In the genomic region with DNA sequence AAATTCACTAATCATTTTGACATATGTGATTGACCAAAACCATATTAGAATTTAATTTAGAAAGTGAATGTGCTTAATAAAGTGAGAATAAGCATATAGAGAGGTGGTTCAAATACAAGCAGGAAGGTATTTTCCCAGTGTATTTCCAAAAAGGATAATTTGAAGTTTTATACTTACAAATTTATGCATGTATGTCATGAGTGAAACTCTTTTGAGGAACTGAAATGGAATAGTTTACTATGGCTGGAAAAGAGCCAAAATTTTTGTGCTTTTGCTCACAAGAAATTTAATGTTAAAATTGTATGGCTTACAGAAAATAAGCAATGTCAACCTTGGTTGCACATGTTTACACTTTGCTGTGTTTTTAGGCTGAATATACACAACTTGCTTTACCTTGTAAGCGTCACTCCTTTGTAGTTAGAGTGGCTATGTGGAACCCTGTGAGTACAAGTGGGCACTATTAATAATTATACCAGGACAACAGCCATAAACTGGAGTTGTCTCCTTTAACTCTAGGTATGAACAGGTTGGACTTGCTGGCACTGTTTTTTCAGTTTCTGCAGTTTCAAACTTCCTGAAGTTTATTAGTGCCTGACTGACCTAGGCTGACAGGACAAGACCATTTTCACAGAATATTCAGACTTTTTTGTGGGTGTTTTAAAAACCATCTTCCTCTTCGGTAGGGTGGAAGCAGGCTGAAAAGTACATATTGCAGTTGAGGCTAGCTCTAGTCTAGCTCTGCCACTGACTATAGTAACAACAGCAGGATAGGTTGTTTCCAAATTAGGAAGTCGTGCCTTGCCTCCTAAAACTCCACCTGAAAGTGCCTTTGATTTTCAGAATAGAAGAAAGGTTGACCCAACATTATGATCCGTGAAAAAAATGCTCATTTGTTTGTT, we compare ENCODE assay signal across 1 cellular context.
TF ChIP-seq lines count a peak whose summit lies in the region.

No MANE protein-coding gene starts in this region.

TF ChIP-seq in GM12878, 131 proteins besides CTCF, POLR2A, EP300 and RAD21 (continued from another document):
- TF ChIP-seq, protein P1, sequence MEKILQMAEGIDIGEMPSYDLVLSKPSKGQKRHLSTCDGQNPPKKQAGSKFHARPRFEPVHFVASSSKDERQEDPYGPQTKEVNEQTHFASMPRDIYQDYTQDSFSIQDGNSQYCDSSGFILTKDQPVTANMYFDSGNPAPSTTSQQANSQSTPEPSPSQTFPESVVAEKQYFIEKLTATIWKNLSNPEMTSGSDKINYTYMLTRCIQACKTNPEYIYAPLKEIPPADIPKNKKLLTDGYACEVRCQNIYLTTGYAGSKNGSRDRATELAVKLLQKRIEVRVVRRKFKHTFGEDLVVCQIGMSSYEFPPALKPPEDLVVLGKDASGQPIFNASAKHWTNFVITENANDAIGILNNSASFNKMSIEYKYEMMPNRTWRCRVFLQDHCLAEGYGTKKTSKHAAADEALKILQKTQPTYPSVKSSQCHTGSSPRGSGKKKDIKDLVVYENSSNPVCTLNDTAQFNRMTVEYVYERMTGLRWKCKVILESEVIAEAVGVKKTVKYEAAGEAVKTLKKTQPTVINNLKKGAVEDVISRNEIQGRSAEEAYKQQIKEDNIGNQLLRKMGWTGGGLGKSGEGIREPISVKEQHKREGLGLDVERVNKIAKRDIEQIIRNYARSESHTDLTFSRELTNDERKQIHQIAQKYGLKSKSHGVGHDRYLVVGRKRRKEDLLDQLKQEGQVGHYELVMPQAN (conservative IDR thresholded peaks at IDR 0.05) = no peak
- TF ChIP-seq EZH2 (IDR thresholded peaks at IDR 0.05; ENCODE audit: borderline replicate concordance, control insufficient read depth, low read depth, low read length) (no peak), ETV6 (conservative IDR thresholded peaks at IDR 0.05 in 1 of 2, IDR thresholded peaks at IDR 0.05 in 1 of 2; ENCODE audit: borderline replicate concordance in 1 of 2, low read depth in 1 of 2) (no peak), MTA2 (IDR thresholded peaks at IDR 0.05; ENCODE audit: low read depth) (peak; percentile 40; the same call in 1 of the 2 replicates), IKZF2 (IDR thresholded peaks at IDR 0.05) (peak in 1 of 2 experiments; percentile 71; a peak in 1 of 4 replicates), PRDM15 (CRISPR knock-in tag; IDR thresholded peaks at IDR 0.05) (no peak), IRF4 (IDR thresholded peaks at IDR 0.05; ENCODE audit: low read depth, low read length) (0 out of 2 replicates have a peak, but pooled peaks have one; percentile 7), CREM (IDR thresholded peaks at IDR 0.05; ENCODE audit: low read depth) (0 out of 2 replicates have a peak, but pooled peaks have one; percentile 23), POLR2AphosphoS2 (IDR thresholded peaks at IDR 0.05; ENCODE audit: low read depth, low read length) (no peak), RFX5 (IDR thresholded peaks at IDR 0.05; ENCODE audit: low read depth, low read length) (no peak), HDAC6 (IDR thresholded peaks at IDR 0.05; ENCODE audit: unreplicated experiment) (no peak), ZSCAN29 (IDR thresholded peaks at IDR 0.05) (no peak), WRNIP1 (IDR thresholded peaks at IDR 0.05; ENCODE audit: borderline replicate concordance, low read depth, low read length) (no peak), DPF2 (IDR thresholded peaks at IDR 0.05) (peak; percentile 48; the same call in 1 of the 2 replicates), NRF1 (conservative IDR thresholded peaks at IDR 0.05; ENCODE audit: low read depth, low read length) (no peak), EED (IDR thresholded peaks at IDR 0.05; ENCODE audit: low read depth) (peak; percentile 28; the same call in 1 of the 2 replicates), MXI1 (IDR thresholded peaks at IDR 0.05; ENCODE audit: low read depth, low read length) (no peak), RUNX3 (IDR thresholded peaks at IDR 0.05; ENCODE audit: low read length) (peak; percentile 24; the same call in 1 of the 2 replicates), SKIL (IDR thresholded peaks at IDR 0.05; ENCODE audit: low read depth, poor library complexity, severe bottlenecking) (peak; percentile 19), SMAD1 (IDR thresholded peaks at IDR 0.05; ENCODE audit: low read depth, partially characterized antibody) (peak; percentile 87), EGR1 (IDR thresholded peaks at IDR 0.05; ENCODE audit: borderline replicate concordance in 1 of 2, low read depth in 2 of 2, low read length in 2 of 2) (no peak), NFIC (IDR thresholded peaks at IDR 0.05; ENCODE audit: low read depth, low read length) (peak; percentile 73), JUNB (IDR thresholded peaks at IDR 0.05) (peak; percentile 67), SPI1 (IDR thresholded peaks at IDR 0.05; ENCODE audit: borderline replicate concordance, insufficient read depth, low read depth, low read length) (peak; percentile 89)
- TF ChIP-seq, protein P2, sequence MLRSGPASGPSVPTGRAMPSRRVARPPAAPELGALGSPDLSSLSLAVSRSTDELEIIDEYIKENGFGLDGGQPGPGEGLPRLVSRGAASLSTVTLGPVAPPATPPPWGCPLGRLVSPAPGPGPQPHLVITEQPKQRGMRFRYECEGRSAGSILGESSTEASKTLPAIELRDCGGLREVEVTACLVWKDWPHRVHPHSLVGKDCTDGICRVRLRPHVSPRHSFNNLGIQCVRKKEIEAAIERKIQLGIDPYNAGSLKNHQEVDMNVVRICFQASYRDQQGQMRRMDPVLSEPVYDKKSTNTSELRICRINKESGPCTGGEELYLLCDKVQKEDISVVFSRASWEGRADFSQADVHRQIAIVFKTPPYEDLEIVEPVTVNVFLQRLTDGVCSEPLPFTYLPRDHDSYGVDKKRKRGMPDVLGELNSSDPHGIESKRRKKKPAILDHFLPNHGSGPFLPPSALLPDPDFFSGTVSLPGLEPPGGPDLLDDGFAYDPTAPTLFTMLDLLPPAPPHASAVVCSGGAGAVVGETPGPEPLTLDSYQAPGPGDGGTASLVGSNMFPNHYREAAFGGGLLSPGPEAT (IDR thresholded peaks at IDR 0.05; ENCODE audit: low read depth) = peak; percentile 65
- TF ChIP-seq, protein P3, sequence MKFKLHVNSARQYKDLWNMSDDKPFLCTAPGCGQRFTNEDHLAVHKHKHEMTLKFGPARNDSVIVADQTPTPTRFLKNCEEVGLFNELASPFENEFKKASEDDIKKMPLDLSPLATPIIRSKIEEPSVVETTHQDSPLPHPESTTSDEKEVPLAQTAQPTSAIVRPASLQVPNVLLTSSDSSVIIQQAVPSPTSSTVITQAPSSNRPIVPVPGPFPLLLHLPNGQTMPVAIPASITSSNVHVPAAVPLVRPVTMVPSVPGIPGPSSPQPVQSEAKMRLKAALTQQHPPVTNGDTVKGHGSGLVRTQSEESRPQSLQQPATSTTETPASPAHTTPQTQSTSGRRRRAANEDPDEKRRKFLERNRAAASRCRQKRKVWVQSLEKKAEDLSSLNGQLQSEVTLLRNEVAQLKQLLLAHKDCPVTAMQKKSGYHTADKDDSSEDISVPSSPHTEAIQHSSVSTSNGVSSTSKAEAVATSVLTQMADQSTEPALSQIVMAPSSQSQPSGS (IDR thresholded peaks at IDR 0.05; ENCODE audit: low read length) = peak; percentile 69
TF ChIP-seq in GM12878: peak in this region for 15.
